In genomic region chr12:54588892-54589291, GRCh38 we compare ENCODE assay signal across 1 cellular context.
A peak's percentile ranks its signal among the peaks of the same experiment; 100 is the strongest.
TF ChIP-seq lines count a peak whose summit lies in the region.

No MANE protein-coding gene starts in this region.

TF ChIP-seq in HepG2, 621 proteins besides CTCF, POLR2A, EP300 and RAD21:
- TF ChIP-seq SALL2 (CRISPR knock-in tag; IDR thresholded peaks at IDR 0.05), result no peak
- no peak for TF ChIP-seq BRCA1 (CRISPR knock-in tag; IDR thresholded peaks at IDR 0.05)
- TF ChIP-seq ZMYM3 (CRISPR knock-in tag; IDR thresholded peaks at IDR 0.05), result peak; percentile 37; the same call in 1 of the 2 replicates
- TF ChIP-seq SALL1 (CRISPR knock-in tag; IDR thresholded peaks at IDR 0.05), result no peak
